In the genomic region with DNA sequence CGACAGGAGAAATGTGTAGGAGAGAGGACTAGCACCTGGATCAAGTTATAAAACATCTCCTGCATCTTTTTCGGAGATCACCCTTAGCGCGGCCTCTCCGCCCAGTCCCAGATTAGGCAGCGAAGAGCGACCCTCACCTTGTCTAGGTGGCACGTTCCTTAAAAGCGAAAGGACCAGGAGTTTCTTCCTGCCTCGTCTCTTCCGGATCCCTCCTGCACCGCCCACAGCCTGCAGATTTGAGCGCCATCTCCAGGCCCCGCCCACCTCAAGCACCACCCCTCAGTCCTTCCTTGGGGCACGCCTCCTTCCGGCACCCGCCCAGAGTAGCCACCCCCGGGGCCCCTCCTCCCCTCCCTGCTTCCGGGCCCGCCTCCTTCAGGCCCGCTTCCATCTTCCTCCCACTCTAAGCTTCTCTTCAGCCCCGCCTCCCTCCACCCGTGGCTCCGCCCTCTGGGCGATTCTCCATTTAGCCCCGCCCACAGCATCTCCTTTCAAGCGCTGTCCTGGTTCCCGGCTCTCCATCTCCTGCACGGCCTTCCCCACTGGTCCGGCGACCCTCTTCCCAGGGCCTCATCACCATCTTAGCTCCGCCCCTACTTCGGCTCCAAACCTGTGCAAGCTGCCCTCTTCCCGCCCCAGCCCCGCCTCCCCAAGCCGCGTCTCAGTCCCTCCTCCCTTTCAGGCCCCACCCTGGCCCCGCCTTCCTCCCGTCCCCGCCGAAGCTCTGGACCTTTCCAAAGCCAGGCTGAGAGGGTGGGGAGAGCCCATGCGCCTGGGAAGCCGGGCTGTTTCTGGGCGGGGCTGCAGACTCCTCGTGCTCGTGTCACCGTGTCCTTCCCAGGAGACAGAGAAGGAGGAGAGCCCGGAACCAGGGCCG, we compare ENCODE assay signal across 1 cellular context.
TF ChIP-seq lines count a peak whose summit lies in the region.

No MANE protein-coding gene starts in this region.

TF ChIP-seq in K562, 482 proteins besides CTCF, POLR2A, EP300 and RAD21 (continued from another document and continues in another):
- TF ChIP-seq, protein P1, sequence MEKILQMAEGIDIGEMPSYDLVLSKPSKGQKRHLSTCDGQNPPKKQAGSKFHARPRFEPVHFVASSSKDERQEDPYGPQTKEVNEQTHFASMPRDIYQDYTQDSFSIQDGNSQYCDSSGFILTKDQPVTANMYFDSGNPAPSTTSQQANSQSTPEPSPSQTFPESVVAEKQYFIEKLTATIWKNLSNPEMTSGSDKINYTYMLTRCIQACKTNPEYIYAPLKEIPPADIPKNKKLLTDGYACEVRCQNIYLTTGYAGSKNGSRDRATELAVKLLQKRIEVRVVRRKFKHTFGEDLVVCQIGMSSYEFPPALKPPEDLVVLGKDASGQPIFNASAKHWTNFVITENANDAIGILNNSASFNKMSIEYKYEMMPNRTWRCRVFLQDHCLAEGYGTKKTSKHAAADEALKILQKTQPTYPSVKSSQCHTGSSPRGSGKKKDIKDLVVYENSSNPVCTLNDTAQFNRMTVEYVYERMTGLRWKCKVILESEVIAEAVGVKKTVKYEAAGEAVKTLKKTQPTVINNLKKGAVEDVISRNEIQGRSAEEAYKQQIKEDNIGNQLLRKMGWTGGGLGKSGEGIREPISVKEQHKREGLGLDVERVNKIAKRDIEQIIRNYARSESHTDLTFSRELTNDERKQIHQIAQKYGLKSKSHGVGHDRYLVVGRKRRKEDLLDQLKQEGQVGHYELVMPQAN (IDR thresholded peaks at IDR 0.05; ENCODE audit: borderline replicate concordance), result 0 out of 2 replicates have a peak, but pooled peaks have one; percentile 11
- TF ChIP-seq FOXA3 (CRISPR knock-in tag; conservative IDR thresholded peaks at IDR 0.05 in 1 of 2, IDR thresholded peaks at IDR 0.05 in 1 of 2) (0 out of 4 replicates have a peak, but pooled peaks of 1 of the 2 experiments have one; percentile 14), HDAC2 (IDR thresholded peaks at IDR 0.05) (0 out of 2 replicates have a peak, but pooled peaks have one; percentile 13), ZBED1 (IDR thresholded peaks at IDR 0.05) (no peak), PCBP1 (IDR thresholded peaks at IDR 0.05; ENCODE audit: low read depth, low read length, poor library complexity, severe bottlenecking) (peak; percentile 86), BHLHE40 (IDR thresholded peaks at IDR 0.05; ENCODE audit: low read length) (peak; percentile 84), JUND (IDR thresholded peaks at IDR 0.05; ENCODE audit: borderline replicate concordance, low read depth, low read length) (peak; percentile 90), JUND (tag; IDR thresholded peaks at IDR 0.05; ENCODE audit: borderline replicate concordance, low read depth, low read length) (no peak), ZFX (CRISPR knock-in tag; IDR thresholded peaks at IDR 0.05) (peak; percentile 48), FOXM1 (IDR thresholded peaks at IDR 0.05; ENCODE audit: low read depth) (no peak), FOXM1 (CRISPR knock-in tag; IDR thresholded peaks at IDR 0.05; ENCODE audit: low read depth) (0 out of 2 replicates have a peak, but pooled peaks have one; percentile 45), GABPA (tag; conservative IDR thresholded peaks at IDR 0.05; ENCODE audit: low read depth) (peak; percentile 91), FOXK2 (conservative IDR thresholded peaks at IDR 0.05 in 1 of 2, IDR thresholded peaks at IDR 0.05 in 1 of 2; ENCODE audit: low read depth in 2 of 2) (peak; percentile 25 to 99; a peak in 2 of 4 replicates), MAZ (CRISPR knock-in tag; conservative IDR thresholded peaks at IDR 0.05 in 1 of 2, IDR thresholded peaks at IDR 0.05 in 1 of 2) (peak; percentile 80 to 89), SAP30 (IDR thresholded peaks at IDR 0.05; ENCODE audit: borderline replicate concordance, insufficient read depth, low read depth, low read length, poor library complexity, severe bottlenecking) (peak; percentile 86), ERF (CRISPR knock-in tag; IDR thresholded peaks at IDR 0.05) (0 out of 2 replicates have a peak, but pooled peaks have one; percentile 68), CREB1 (IDR thresholded peaks at IDR 0.05) (no peak), CREB1 (CRISPR knock-in tag; IDR thresholded peaks at IDR 0.05) (peak; percentile 42; the same call in 1 of the 2 replicates), POLR2H (tag; IDR thresholded peaks at IDR 0.05; ENCODE audit: low read depth) (peak; percentile 87), SMARCA4 (IDR thresholded peaks at IDR 0.05) (0 out of 2 replicates have a peak, but pooled peaks have one; percentile 27), SIX5 (IDR thresholded peaks at IDR 0.05; ENCODE audit: borderline replicate concordance in 1 of 2, insufficient read depth in 1 of 2, low read depth in 1 of 2, low read length in 2 of 2) (peak in 1 of 2 experiments; percentile 20; a peak in 1 of 4 replicates), ESRRB (CRISPR knock-in tag; IDR thresholded peaks at IDR 0.05; ENCODE audit: borderline replicate concordance) (no peak), SP1 (CRISPR knock-in tag; IDR thresholded peaks at IDR 0.05) (peak; percentile 92), EGR1 (conservative IDR thresholded peaks at IDR 0.05) (peak; percentile 86), RCOR1 (IDR thresholded peaks at IDR 0.05; ENCODE audit: borderline replicate concordance in 1 of 2, low read depth in 2 of 2, low read length in 2 of 2) (peak in 1 of 2 experiments; percentile 17; a peak in 2 of 4 replicates), PML (IDR thresholded peaks at IDR 0.05; ENCODE audit: low read length) (peak; percentile 80; the same call in 1 of the 2 replicates)
- TF ChIP-seq, protein P2, sequence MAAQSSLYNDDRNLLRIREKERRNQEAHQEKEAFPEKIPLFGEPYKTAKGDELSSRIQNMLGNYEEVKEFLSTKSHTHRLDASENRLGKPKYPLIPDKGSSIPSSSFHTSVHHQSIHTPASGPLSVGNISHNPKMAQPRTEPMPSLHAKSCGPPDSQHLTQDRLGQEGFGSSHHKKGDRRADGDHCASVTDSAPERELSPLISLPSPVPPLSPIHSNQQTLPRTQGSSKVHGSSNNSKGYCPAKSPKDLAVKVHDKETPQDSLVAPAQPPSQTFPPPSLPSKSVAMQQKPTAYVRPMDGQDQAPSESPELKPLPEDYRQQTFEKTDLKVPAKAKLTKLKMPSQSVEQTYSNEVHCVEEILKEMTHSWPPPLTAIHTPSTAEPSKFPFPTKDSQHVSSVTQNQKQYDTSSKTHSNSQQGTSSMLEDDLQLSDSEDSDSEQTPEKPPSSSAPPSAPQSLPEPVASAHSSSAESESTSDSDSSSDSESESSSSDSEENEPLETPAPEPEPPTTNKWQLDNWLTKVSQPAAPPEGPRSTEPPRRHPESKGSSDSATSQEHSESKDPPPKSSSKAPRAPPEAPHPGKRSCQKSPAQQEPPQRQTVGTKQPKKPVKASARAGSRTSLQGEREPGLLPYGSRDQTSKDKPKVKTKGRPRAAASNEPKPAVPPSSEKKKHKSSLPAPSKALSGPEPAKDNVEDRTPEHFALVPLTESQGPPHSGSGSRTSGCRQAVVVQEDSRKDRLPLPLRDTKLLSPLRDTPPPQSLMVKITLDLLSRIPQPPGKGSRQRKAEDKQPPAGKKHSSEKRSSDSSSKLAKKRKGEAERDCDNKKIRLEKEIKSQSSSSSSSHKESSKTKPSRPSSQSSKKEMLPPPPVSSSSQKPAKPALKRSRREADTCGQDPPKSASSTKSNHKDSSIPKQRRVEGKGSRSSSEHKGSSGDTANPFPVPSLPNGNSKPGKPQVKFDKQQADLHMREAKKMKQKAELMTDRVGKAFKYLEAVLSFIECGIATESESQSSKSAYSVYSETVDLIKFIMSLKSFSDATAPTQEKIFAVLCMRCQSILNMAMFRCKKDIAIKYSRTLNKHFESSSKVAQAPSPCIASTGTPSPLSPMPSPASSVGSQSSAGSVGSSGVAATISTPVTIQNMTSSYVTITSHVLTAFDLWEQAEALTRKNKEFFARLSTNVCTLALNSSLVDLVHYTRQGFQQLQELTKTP (IDR thresholded peaks at IDR 0.05; ENCODE audit: low read depth in 1 of 2, partially characterized antibody in 2 of 2), result peak in 1 of 2 experiments; percentile 7
- TF ChIP-seq, protein P3, sequence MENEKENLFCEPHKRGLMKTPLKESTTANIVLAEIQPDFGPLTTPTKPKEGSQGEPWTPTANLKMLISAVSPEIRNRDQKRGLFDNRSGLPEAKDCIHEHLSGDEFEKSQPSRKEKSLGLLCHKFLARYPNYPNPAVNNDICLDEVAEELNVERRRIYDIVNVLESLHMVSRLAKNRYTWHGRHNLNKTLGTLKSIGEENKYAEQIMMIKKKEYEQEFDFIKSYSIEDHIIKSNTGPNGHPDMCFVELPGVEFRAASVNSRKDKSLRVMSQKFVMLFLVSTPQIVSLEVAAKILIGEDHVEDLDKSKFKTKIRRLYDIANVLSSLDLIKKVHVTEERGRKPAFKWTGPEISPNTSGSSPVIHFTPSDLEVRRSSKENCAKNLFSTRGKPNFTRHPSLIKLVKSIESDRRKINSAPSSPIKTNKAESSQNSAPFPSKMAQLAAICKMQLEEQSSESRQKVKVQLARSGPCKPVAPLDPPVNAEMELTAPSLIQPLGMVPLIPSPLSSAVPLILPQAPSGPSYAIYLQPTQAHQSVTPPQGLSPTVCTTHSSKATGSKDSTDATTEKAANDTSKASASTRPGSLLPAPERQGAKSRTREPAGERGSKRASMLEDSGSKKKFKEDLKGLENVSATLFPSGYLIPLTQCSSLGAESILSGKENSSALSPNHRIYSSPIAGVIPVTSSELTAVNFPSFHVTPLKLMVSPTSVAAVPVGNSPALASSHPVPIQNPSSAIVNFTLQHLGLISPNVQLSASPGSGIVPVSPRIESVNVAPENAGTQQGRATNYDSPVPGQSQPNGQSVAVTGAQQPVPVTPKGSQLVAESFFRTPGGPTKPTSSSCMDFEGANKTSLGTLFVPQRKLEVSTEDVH (IDR thresholded peaks at IDR 0.05; ENCODE audit: low read depth, partially characterized antibody), result peak; percentile 59
- TF ChIP-seq, protein P4, sequence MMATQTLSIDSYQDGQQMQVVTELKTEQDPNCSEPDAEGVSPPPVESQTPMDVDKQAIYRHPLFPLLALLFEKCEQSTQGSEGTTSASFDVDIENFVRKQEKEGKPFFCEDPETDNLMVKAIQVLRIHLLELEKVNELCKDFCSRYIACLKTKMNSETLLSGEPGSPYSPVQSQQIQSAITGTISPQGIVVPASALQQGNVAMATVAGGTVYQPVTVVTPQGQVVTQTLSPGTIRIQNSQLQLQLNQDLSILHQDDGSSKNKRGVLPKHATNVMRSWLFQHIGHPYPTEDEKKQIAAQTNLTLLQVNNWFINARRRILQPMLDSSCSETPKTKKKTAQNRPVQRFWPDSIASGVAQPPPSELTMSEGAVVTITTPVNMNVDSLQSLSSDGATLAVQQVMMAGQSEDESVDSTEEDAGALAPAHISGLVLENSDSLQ (IDR thresholded peaks at IDR 0.05), result peak; percentile 80
- TF ChIP-seq, protein P5, sequence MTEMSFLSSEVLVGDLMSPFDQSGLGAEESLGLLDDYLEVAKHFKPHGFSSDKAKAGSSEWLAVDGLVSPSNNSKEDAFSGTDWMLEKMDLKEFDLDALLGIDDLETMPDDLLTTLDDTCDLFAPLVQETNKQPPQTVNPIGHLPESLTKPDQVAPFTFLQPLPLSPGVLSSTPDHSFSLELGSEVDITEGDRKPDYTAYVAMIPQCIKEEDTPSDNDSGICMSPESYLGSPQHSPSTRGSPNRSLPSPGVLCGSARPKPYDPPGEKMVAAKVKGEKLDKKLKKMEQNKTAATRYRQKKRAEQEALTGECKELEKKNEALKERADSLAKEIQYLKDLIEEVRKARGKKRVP (CRISPR knock-in tag; IDR thresholded peaks at IDR 0.05), result 0 out of 2 replicates have a peak, but pooled peaks have one; percentile 32
- TF ChIP-seq, protein P6, sequence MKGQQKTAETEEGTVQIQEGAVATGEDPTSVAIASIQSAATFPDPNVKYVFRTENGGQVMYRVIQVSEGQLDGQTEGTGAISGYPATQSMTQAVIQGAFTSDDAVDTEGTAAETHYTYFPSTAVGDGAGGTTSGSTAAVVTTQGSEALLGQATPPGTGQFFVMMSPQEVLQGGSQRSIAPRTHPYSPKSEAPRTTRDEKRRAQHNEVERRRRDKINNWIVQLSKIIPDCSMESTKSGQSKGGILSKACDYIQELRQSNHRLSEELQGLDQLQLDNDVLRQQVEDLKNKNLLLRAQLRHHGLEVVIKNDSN (CRISPR knock-in tag; IDR thresholded peaks at IDR 0.05), result 0 out of 2 replicates have a peak, but pooled peaks have one; percentile 17
- TF ChIP-seq, protein P7, sequence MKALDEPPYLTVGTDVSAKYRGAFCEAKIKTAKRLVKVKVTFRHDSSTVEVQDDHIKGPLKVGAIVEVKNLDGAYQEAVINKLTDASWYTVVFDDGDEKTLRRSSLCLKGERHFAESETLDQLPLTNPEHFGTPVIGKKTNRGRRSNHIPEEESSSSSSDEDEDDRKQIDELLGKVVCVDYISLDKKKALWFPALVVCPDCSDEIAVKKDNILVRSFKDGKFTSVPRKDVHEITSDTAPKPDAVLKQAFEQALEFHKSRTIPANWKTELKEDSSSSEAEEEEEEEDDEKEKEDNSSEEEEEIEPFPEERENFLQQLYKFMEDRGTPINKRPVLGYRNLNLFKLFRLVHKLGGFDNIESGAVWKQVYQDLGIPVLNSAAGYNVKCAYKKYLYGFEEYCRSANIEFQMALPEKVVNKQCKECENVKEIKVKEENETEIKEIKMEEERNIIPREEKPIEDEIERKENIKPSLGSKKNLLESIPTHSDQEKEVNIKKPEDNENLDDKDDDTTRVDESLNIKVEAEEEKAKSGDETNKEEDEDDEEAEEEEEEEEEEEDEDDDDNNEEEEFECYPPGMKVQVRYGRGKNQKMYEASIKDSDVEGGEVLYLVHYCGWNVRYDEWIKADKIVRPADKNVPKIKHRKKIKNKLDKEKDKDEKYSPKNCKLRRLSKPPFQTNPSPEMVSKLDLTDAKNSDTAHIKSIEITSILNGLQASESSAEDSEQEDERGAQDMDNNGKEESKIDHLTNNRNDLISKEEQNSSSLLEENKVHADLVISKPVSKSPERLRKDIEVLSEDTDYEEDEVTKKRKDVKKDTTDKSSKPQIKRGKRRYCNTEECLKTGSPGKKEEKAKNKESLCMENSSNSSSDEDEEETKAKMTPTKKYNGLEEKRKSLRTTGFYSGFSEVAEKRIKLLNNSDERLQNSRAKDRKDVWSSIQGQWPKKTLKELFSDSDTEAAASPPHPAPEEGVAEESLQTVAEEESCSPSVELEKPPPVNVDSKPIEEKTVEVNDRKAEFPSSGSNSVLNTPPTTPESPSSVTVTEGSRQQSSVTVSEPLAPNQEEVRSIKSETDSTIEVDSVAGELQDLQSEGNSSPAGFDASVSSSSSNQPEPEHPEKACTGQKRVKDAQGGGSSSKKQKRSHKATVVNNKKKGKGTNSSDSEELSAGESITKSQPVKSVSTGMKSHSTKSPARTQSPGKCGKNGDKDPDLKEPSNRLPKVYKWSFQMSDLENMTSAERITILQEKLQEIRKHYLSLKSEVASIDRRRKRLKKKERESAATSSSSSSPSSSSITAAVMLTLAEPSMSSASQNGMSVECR (CRISPR knock-in tag; IDR thresholded peaks at IDR 0.05), result peak; percentile 7; the same call in 1 of the 2 replicates
- TF ChIP-seq, protein P8, sequence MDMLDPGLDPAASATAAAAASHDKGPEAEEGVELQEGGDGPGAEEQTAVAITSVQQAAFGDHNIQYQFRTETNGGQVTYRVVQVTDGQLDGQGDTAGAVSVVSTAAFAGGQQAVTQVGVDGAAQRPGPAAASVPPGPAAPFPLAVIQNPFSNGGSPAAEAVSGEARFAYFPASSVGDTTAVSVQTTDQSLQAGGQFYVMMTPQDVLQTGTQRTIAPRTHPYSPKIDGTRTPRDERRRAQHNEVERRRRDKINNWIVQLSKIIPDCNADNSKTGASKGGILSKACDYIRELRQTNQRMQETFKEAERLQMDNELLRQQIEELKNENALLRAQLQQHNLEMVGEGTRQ (CRISPR knock-in tag; IDR thresholded peaks at IDR 0.05), result no peak
- TF ChIP-seq, protein P9, sequence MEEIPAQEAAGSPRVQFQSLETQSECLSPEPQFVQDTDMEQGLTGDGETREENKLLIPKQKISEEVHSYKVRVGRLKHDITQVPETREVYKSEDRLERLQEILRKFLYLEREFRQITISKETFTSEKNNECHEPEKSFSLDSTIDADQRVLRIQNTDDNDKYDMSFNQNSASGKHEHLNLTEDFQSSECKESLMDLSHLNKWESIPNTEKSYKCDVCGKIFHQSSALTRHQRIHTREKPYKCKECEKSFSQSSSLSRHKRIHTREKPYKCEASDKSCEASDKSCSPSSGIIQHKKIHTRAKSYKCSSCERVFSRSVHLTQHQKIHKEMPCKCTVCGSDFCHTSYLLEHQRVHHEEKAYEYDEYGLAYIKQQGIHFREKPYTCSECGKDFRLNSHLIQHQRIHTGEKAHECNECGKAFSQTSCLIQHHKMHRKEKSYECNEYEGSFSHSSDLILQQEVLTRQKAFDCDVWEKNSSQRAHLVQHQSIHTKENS (CRISPR knock-in tag; IDR thresholded peaks at IDR 0.05), result no peak
